8 cellular contexts compared by ENCODE assay signal in the genomic region with DNA sequence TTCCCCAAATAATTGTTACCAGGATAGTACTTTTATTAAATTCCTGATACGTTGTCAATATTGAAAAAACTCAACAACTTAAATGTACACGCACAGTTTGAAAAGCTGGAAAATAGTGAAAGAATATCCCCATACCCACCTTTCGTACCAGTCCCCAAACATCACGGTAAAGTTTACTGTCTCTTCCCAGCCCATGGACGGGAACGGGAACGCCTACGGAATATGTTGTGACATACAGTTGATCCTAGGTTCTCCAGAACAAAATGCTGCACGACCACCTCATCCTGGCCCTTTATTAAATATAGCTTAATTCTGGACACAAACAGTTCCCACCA. TPM values are rescaled to one million over a fixed set of nuclear protein-coding genes. Genes with fewer than 3 reads are reported as not detected.
DNase-seq lines count a peak whose midpoint lies in the region; ATAC-seq and TF ChIP-seq lines count a peak whose summit lies in the region.

No MANE protein-coding gene starts in this region.

- ATAC-seq in Right ventricle myocardium inferior (peak; percentile 12), thoracic aorta (ENCODE audit: insufficient number of reproducible peaks, low FRiP score, low read depth) (peak; percentile 30), GM18870 (IDR thresholded peaks at IDR 0.05; ENCODE audit: unreplicated experiment) (no peak), HG03108 (IDR thresholded peaks at IDR 0.05; ENCODE audit: unreplicated experiment) (no peak)

- H3K27me3 ChIP-seq in adrenal gland, result no peaks in the 10 kb centered on the region
- no peaks in the 10 kb centered on the region for H3K27me3 ChIP-seq in thoracic aorta (replicated peaks; ENCODE audit: insufficient read depth)

- intact Hi-C loops in Right ventricle myocardium inferior (cut with DNase I), result loop anchor here (10.0 kb wide), 1 partner anchor 405 kb away; no protein-coding TSS in a partner anchor
- intact Hi-C loops in cardiac septum (cut with DNase I), result no loop called here
- intact Hi-C loops in adrenal gland (cut with DNase I), result no loop called here

- TF ChIP-seq CTCF in adrenal gland (IDR thresholded peaks at IDR 0.05) (no peak), thoracic aorta (IDR thresholded peaks at IDR 0.05) (no peak)

- 2% methylated on average over 9 of the region's 9 CpGs for WGBS in adrenal gland, 4 donors

- H3K4me3 ChIP-seq in adrenal gland (peak overlapping the region; percentile 53 to 98 (median 82)), thoracic aorta (peak overlapping the region; percentile 88)

- H3K36me3 ChIP-seq in adrenal gland (replicated peaks in 1 of 2) (no peaks in the 10 kb centered on the region), thoracic aorta (peaks cover 3% of the 10 kb centered on the region)

- H3K4me1 ChIP-seq in adrenal gland (replicated peaks in 1 of 2) (peaks cover 0 to 10% of the 10 kb centered on the region in 2 donors), thoracic aorta (ENCODE audit: control insufficient read depth in 1 of 2, low read depth in 2 of 2) (peaks cover 24 to 35% of the 10 kb centered on the region in 2 donors)

- H3K9me3 ChIP-seq in adrenal gland (replicated peaks in 1 of 3) (no peaks in the 10 kb centered on the region), thoracic aorta (no peaks in the 10 kb centered on the region)

- DNase-seq in Right ventricle myocardium inferior (ENCODE audit: missing footprints) (no peak), cardiac septum (ENCODE audit: low spot score) (no peak), adrenal gland (no peak), kidney glomerular epithelial cell (lab: John Stamatoyannopoulos, UW) (peak; percentile 24), thoracic aorta (ENCODE audit: low spot score) (no peak)
- DNase-seq in stimulated activated CD4-positive, alpha-beta T cell treated with anti-CD3 and anti-CD28 coated beads, Interleukin-2, amount 100 ng/mL, for 48 hours, result no peak

- TF ChIP-seq POLR2A in adrenal gland (IDR thresholded peaks at IDR 0.05), result no peak

- H3K27ac ChIP-seq in adrenal gland (peak overlapping the region; percentile 58 to 97 (median 92)), thoracic aorta (peak overlapping the region; percentile 90 to 94)

RNA-seq across cellular contexts. Expression of gene BCAP29, which starts 0.5 kb away (rescaled TPM):
- total RNA-seq in Right ventricle myocardium inferior (113 TPM), cardiac septum (109 TPM), adrenal gland (100 to 1,000 TPM in 1 of 8 donors, 10 to 100 TPM in 7; 35.0 to 158 (median 46.6) TPM), thoracic aorta (100 to 1,000 TPM; 141 to 271 TPM)
- polyA plus RNA-seq in adrenal gland, result 10 to 100 TPM; 39.5 to 67.9 (median 50.9) TPM

RNA-seq across cellular contexts. Expression of gene DUS4L, which starts 15.7 kb away (rescaled TPM):
- total RNA-seq in Right ventricle myocardium inferior, result 7.7 TPM
- 7.9 TPM for total RNA-seq in cardiac septum
- 10 to 100 TPM in 1 of 8 donors, 1 to 10 TPM in 7; 4.3 to 11.8 (median 6.8) TPM for total RNA-seq in adrenal gland
- polyA plus RNA-seq in adrenal gland, result 10 to 100 TPM in 1 of 3 donors, 1 to 10 TPM in 2; 4.2 to 10.1 (median 4.8) TPM
- total RNA-seq in thoracic aorta, result 10 to 100 TPM in 1 of 2 donors, 1 to 10 TPM in 1; 4.7 to 10.3 TPM

RNA-seq across cellular contexts. Expression of gene COG5, which starts 15.8 kb away (rescaled TPM):
- total RNA-seq in Right ventricle myocardium inferior, result 55.8 TPM
- total RNA-seq in cardiac septum, result 43.9 TPM
- total RNA-seq in adrenal gland, result 10 to 100 TPM; 12.3 to 43.8 (median 32.8) TPM
- polyA plus RNA-seq in adrenal gland, result 10 to 100 TPM in 1 of 3 donors, 1 to 10 TPM in 2; 4.4 to 38.9 (median 5.8) TPM
- 10 to 100 TPM; 52.5 to 72.4 TPM for total RNA-seq in thoracic aorta

Comparison
In these comparisons a context has a peak if more than half of its experiments do, and no peak if none do; other contexts are left out.
1. ATAC-seq: peak in Right ventricle myocardium inferior (single experiment) and thoracic aorta (single experiment); none in GM18870 (single experiment) and HG03108 (single experiment).